In the genomic region with DNA sequence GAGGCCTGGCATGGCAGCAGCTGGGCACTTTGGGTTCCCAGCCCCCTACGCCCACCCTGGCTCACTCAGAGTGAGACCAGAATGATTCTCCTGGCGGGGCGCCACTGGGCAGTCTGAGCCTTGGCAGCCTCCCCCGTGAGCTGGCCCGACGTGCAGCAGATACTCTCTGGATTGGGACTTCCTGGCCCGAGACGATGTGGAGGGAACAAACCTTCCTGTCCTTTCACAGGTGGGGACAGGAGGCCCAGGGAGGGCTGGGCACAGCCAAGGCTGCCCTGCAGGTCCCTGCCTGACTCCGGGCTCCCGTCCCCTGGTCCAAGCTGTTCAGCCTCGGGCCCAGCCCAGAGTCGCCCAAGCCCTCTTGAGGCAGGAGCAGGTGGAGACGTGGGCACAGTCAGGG, we compare ENCODE assay signal across 2 cellular contexts.
TF ChIP-seq lines count a peak whose summit lies in the region.

No MANE protein-coding gene starts in this region.

TF ChIP-seq in K562, 482 proteins besides CTCF, POLR2A, EP300 and RAD21:
- TF ChIP-seq, protein P1, sequence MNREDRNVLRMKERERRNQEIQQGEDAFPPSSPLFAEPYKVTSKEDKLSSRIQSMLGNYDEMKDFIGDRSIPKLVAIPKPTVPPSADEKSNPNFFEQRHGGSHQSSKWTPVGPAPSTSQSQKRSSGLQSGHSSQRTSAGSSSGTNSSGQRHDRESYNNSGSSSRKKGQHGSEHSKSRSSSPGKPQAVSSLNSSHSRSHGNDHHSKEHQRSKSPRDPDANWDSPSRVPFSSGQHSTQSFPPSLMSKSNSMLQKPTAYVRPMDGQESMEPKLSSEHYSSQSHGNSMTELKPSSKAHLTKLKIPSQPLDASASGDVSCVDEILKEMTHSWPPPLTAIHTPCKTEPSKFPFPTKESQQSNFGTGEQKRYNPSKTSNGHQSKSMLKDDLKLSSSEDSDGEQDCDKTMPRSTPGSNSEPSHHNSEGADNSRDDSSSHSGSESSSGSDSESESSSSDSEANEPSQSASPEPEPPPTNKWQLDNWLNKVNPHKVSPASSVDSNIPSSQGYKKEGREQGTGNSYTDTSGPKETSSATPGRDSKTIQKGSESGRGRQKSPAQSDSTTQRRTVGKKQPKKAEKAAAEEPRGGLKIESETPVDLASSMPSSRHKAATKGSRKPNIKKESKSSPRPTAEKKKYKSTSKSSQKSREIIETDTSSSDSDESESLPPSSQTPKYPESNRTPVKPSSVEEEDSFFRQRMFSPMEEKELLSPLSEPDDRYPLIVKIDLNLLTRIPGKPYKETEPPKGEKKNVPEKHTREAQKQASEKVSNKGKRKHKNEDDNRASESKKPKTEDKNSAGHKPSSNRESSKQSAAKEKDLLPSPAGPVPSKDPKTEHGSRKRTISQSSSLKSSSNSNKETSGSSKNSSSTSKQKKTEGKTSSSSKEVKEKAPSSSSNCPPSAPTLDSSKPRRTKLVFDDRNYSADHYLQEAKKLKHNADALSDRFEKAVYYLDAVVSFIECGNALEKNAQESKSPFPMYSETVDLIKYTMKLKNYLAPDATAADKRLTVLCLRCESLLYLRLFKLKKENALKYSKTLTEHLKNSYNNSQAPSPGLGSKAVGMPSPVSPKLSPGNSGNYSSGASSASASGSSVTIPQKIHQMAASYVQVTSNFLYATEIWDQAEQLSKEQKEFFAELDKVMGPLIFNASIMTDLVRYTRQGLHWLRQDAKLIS (CRISPR knock-in tag; IDR thresholded peaks at IDR 0.05) = no peak
- TF ChIP-seq, protein P2, sequence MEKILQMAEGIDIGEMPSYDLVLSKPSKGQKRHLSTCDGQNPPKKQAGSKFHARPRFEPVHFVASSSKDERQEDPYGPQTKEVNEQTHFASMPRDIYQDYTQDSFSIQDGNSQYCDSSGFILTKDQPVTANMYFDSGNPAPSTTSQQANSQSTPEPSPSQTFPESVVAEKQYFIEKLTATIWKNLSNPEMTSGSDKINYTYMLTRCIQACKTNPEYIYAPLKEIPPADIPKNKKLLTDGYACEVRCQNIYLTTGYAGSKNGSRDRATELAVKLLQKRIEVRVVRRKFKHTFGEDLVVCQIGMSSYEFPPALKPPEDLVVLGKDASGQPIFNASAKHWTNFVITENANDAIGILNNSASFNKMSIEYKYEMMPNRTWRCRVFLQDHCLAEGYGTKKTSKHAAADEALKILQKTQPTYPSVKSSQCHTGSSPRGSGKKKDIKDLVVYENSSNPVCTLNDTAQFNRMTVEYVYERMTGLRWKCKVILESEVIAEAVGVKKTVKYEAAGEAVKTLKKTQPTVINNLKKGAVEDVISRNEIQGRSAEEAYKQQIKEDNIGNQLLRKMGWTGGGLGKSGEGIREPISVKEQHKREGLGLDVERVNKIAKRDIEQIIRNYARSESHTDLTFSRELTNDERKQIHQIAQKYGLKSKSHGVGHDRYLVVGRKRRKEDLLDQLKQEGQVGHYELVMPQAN (IDR thresholded peaks at IDR 0.05; ENCODE audit: borderline replicate concordance) = no peak
- 0 out of 2 replicates have a peak, but pooled peaks have one; percentile 13 for TF ChIP-seq POLR2G (IDR thresholded peaks at IDR 0.05; ENCODE audit: low read depth, low read length)
- no peak for TF ChIP-seq RNF2 (IDR thresholded peaks at IDR 0.05)

TF ChIP-seq in HepG2, 621 proteins besides CTCF, POLR2A, EP300 and RAD21:
- TF ChIP-seq MATR3 (CRISPR knock-in tag; IDR thresholded peaks at IDR 0.05) (no peak), AGO2 (optimal IDR thresholded peaks at IDR 0.05; ENCODE audit: low read depth, low read length) (peak; percentile 34), MIER2 (CRISPR knock-in tag; IDR thresholded peaks at IDR 0.05) (no peak)
